ENCODE assay signal across 8 cellular contexts in the genomic region with DNA sequence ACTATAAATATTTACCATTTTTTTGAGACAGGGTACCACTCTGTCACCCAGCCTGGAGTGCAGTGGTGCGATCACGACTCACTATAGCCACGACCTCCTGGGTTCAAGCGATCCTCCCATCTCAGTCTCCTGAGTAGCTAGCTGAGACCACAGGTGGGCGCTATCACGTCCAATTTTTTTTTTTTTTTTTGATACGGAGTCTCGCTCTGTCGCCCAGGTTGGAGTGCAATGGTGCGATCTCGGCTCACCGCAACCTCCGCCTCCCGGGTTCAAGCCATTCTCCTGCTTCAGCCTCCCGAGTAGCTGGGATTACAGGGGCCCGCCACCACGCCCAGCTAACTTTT. TPM values are rescaled to one million over a fixed set of nuclear protein-coding genes. Genes with fewer than 3 reads are reported as not detected.
DNase-seq lines count a peak whose midpoint lies in the region; ATAC-seq and TF ChIP-seq lines count a peak whose summit lies in the region.
"Not testable (repeated sequence)": the region's sequence is repeated elsewhere in the genome, so short reads cannot be mapped to it uniquely, and the experiment has no call there.

No MANE protein-coding gene starts in this region.

- not testable (repeated sequence) for H3K4me1 Mint-ChIP-seq in activated T-helper 2 cell treated with anti-CD3 and anti-CD28 coated beads, Interferon-gamma antibody, Interleukin-2, Interleukin-4, amounts not matched to agents 10 μg/mL and 5 μg/mL and 100 μg/mL, durations not matched to agents 14 hours and 24 hours and 36 hours (ENCODE audit: low read depth); memory B cell

- intact Hi-C loops in activated T-helper 2 cell treated with anti-CD3 and anti-CD28 coated beads, Interferon-gamma antibody, Interleukin-2, Interleukin-4, amounts not matched to agents 10 μg/mL and 5 μg/mL and 100 μg/mL, durations not matched to agents 14 hours and 24 hours and 36 hours (cut with micrococcal nuclease) = loop anchor here (5.0 to 10.0 kb wide), 3 partner anchors 84 to 1838 kb away; a partner anchor contains a TSS

- not testable (repeated sequence) for H3K36me3 Mint-ChIP-seq in activated T-helper 2 cell treated with anti-CD3 and anti-CD28 coated beads, Interferon-gamma antibody, Interleukin-2, Interleukin-4, amounts not matched to agents 10 μg/mL and 5 μg/mL and 100 μg/mL, durations not matched to agents 14 hours and 24 hours and 36 hours (ENCODE audit: low read depth); memory B cell

- H3K9me3 Mint-ChIP-seq in activated T-helper 2 cell treated with anti-CD3 and anti-CD28 coated beads, Interferon-gamma antibody, Interleukin-2, Interleukin-4, amounts not matched to agents 10 μg/mL and 5 μg/mL and 100 μg/mL, durations not matched to agents 14 hours and 24 hours and 36 hours; memory B cell: not testable (repeated sequence)

- H3K36me3 ChIP-seq in SJCRH30 = not testable (repeated sequence)

- peak; percentile 11 for ATAC-seq in GM21390 (IDR thresholded peaks at IDR 0.05; ENCODE audit: unreplicated experiment)
- peak; percentile 31 for ATAC-seq in memory B cell (ENCODE audit: low read depth)

- not testable (repeated sequence) for H3K27me3 ChIP-seq in SJCRH30

- not testable (repeated sequence) for H3K27me3 Mint-ChIP-seq in activated T-helper 2 cell treated with anti-CD3 and anti-CD28 coated beads, Interferon-gamma antibody, Interleukin-2, Interleukin-4, amounts not matched to agents 10 μg/mL and 5 μg/mL and 100 μg/mL, durations not matched to agents 14 hours and 24 hours and 36 hours (ENCODE audit: low read depth); memory B cell

- H3K27ac Mint-ChIP-seq in activated T-helper 2 cell treated with anti-CD3 and anti-CD28 coated beads, Interferon-gamma antibody, Interleukin-2, Interleukin-4, amounts not matched to agents 10 μg/mL and 5 μg/mL and 100 μg/mL, durations not matched to agents 14 hours and 24 hours and 36 hours; memory B cell: not testable (repeated sequence)

- H3K4me3 ChIP-seq in SJCRH30 (peak overlapping the region; percentile 66), epithelial cell of proximal tubule (ENCODE audit: low read depth, low read length) (peak overlapping the region; percentile 84)

- DNase-seq in AML-193 (lab: John Stamatoyannopoulos, UW) = peak; percentile 24 to 65
- DNase-seq in NCI-H146 treated with DMSO at 0.1 percent for 48 hours (lab: John Stamatoyannopoulos, UW; ENCODE audit: unreplicated experiment) = peak; percentile 17
- DNase-seq in SJCRH30 = peak; percentile 25 to 42
- DNase-seq in activated T-helper 2 cell treated with anti-CD3 and anti-CD28 coated beads, Interferon-gamma antibody, Interleukin-2, Interleukin-4, amounts not matched to agents 10 μg/mL and 5 μg/mL and 100 μg/mL, durations not matched to agents 14 hours and 24 hours and 36 hours (ENCODE audit: low spot score) = peak; percentile 22
- not testable (repeated sequence) for DNase-seq in epithelial cell of proximal tubule (ENCODE audit: low read depth)
- peak in 1 of 2 donors; percentile 25 for DNase-seq in memory B cell (ENCODE audit: low spot score in 2 of 2)
- DNase-seq in stimulated activated CD4-positive, alpha-beta T cell treated with anti-CD3 and anti-CD28 coated beads, Interleukin-15, amount 100 ng/mL, for 24 hours = peak; percentile 62

- H3K9me3 ChIP-seq in SJCRH30 (replicated peaks) = not testable (repeated sequence)

- not testable (repeated sequence) for H3K4me1 ChIP-seq in SJCRH30

- TF ChIP-seq CTCF in epithelial cell of proximal tubule (conservative IDR thresholded peaks at IDR 0.05; ENCODE audit: low read depth, low read length) = peak; percentile 54

- H3K4me3 Mint-ChIP-seq in activated T-helper 2 cell treated with anti-CD3 and anti-CD28 coated beads, Interferon-gamma antibody, Interleukin-2, Interleukin-4, amounts not matched to agents 10 μg/mL and 5 μg/mL and 100 μg/mL, durations not matched to agents 14 hours and 24 hours and 36 hours (ENCODE audit: low read depth); memory B cell: not testable (repeated sequence)

- H3K27ac ChIP-seq in SJCRH30 = peak overlapping the region; percentile 65

RNA-seq across cellular contexts. Expression of a gene that starts 0.8 kb away (rescaled TPM):
- 224 and 233 TPM in 2 replicates for total RNA-seq in SJCRH30 (2014; rRNA removed; shearing (Covaris generic))
- total RNA-seq in activated T-helper 2 cell treated with anti-CD3 and anti-CD28 coated beads, Interferon-gamma antibody, Interleukin-2, Interleukin-4, amounts not matched to agents 10 μg/mL and 5 μg/mL and 100 μg/mL, durations not matched to agents 14 hours and 24 hours and 36 hours = 163 and 166 TPM in 2 replicates
- 214 and 278 TPM in 2 replicates for total RNA-seq in epithelial cell of proximal tubule

RNA-seq across cellular contexts. Expression of a gene that starts 35.4 kb away (rescaled TPM):
- 6.8 and 8.8 TPM in 2 replicates for total RNA-seq in SJCRH30 (2014; rRNA removed; shearing (Covaris generic))
- 15.1 and 16.3 TPM in 2 replicates for total RNA-seq in activated T-helper 2 cell treated with anti-CD3 and anti-CD28 coated beads, Interferon-gamma antibody, Interleukin-2, Interleukin-4, amounts not matched to agents 10 μg/mL and 5 μg/mL and 100 μg/mL, durations not matched to agents 14 hours and 24 hours and 36 hours
- total RNA-seq in epithelial cell of proximal tubule = 6.5 and 8.7 TPM in 2 replicates

RNA-seq across cellular contexts. Expression of a gene that starts 59.9 kb away (rescaled TPM):
- 41.4 and 43.3 TPM in 2 replicates for total RNA-seq in SJCRH30 (2014; rRNA removed; shearing (Covaris generic))
- 68.7 and 72.9 TPM in 2 replicates for total RNA-seq in activated T-helper 2 cell treated with anti-CD3 and anti-CD28 coated beads, Interferon-gamma antibody, Interleukin-2, Interleukin-4, amounts not matched to agents 10 μg/mL and 5 μg/mL and 100 μg/mL, durations not matched to agents 14 hours and 24 hours and 36 hours
- 22.0 and 29.8 TPM in 2 replicates for total RNA-seq in epithelial cell of proximal tubule
